ENCODE assay signal across 24 cellular contexts in the genomic region with DNA sequence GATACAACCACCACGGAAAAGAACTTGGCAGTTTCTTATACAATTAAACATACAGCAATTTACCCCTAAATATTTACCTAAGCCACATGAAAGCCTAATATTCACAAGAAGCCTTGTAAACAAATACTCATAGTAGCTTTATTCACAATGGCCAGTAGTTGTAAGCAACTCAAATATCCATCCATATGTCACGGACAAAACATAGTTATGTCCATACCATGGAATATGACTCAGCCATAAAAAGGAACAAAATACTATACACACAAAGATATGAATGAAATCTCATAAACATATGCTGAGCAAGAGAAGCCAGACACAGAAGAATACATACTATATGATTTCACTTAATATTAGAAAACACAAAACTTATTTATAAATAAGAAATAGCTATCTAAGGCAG.
"Had no signal": no experiment of that assay in that cellular context is flagged by ENCODE, and none has a peak within 500 bp of the region (broad histone marks: within the 10 kb centered on the region; RNA-seq: fewer than 3 reads in every experiment).

No MANE protein-coding gene starts in this region.

- H3K4me3 Mint-ChIP-seq: activated CD4-positive, alpha-beta memory T cell treated with anti-CD3 and anti-CD28 coated beads, Interleukin-2, amount 10 ng/mL, durations not matched to agents 7 days and 5 days; activated CD4-positive, alpha-beta T cell treated with anti-CD3 and anti-CD28 coated beads, Interleukin-2, amount 10 ng/mL, durations not matched to agents 7 days and 5 days; activated naive CD8-positive, alpha-beta T cell treated with anti-CD3 and anti-CD28 coated beads, Interleukin-2, amount 50 U/mL, for 24 hours; brain; central memory CD8-positive, alpha-beta T cell had no signal

- H3K27ac Mint-ChIP-seq: activated CD4-positive, alpha-beta memory T cell treated with anti-CD3 and anti-CD28 coated beads, Interleukin-2, amount 10 ng/mL, durations not matched to agents 7 days and 5 days; activated CD4-positive, alpha-beta T cell treated with anti-CD3 and anti-CD28 coated beads, Interleukin-2, amount 10 ng/mL, durations not matched to agents 7 days and 5 days; activated naive CD8-positive, alpha-beta T cell treated with anti-CD3 and anti-CD28 coated beads, Interleukin-2, amount 50 U/mL, for 24 hours; brain had no signal

- ATAC-seq: activated naive CD8-positive, alpha-beta T cell treated with anti-CD3 and anti-CD28 coated beads, Interleukin-2, amount 50 U/mL, for 24 hours had no signal

- DNase-seq: activated CD4-positive, alpha-beta memory T cell treated with anti-CD3 and anti-CD28 coated beads, Interleukin-2, amount 10 ng/mL, durations not matched to agents 7 days and 5 days; activated CD4-positive, alpha-beta T cell treated with anti-CD3 and anti-CD28 coated beads, Interleukin-2, amount 10 ng/mL, durations not matched to agents 7 days and 5 days; activated CD4-positive, CD25-positive, alpha-beta regulatory T cell; activated CD8-positive, alpha-beta memory T cell treated with anti-CD3 and anti-CD28 coated beads, Interleukin-2, amount 50 U/mL, for 48 hours; activated naive CD4-positive, alpha-beta T cell treated with anti-CD3 and anti-CD28 coated beads, Interleukin-2, amount 50 U/mL, for 16 hours; activated naive CD8-positive, alpha-beta T cell treated with anti-CD3 and anti-CD28 coated beads, Interleukin-2, amount 50 U/mL, for 24 hours; activated T-cell treated with anti-CD3 and anti-CD28 coated beads, Interleukin-2, amount 50 U/mL, for 1 hour; amygdala; Kasumi-1; KBM-7; NCI-H1092 treated with DMSO at 0.1 percent for 48 hours; NCI-H1417 treated with DMSO at 0.1 percent for 48 hours; NCI-H1694; NCI-H2029 treated with DMSO at 0.1 percent for 48 hours; NCI-H345; NCI-H510A; NCI-H526 treated with DMSO at 0.1 percent for 48 hours; NCI-H82; OCI-M1; SHP77 treated with DMSO at 0.1 percent for 48 hours had no signal

- FAIRE-seq: astrocyte had no signal

- H3K27ac ChIP-seq: VCaP had no signal

- H3K9me3 Mint-ChIP-seq: activated CD4-positive, alpha-beta memory T cell treated with anti-CD3 and anti-CD28 coated beads, Interleukin-2, amount 10 ng/mL, durations not matched to agents 7 days and 5 days; activated CD4-positive, alpha-beta T cell treated with anti-CD3 and anti-CD28 coated beads, Interleukin-2, amount 10 ng/mL, durations not matched to agents 7 days and 5 days; activated naive CD8-positive, alpha-beta T cell treated with anti-CD3 and anti-CD28 coated beads, Interleukin-2, amount 50 U/mL, for 24 hours; central memory CD8-positive, alpha-beta T cell had no signal

- H3K27me3 Mint-ChIP-seq: activated CD4-positive, alpha-beta memory T cell treated with anti-CD3 and anti-CD28 coated beads, Interleukin-2, amount 10 ng/mL, durations not matched to agents 7 days and 5 days; activated CD4-positive, alpha-beta T cell treated with anti-CD3 and anti-CD28 coated beads, Interleukin-2, amount 10 ng/mL, durations not matched to agents 7 days and 5 days; activated naive CD8-positive, alpha-beta T cell treated with anti-CD3 and anti-CD28 coated beads, Interleukin-2, amount 50 U/mL, for 24 hours; central memory CD8-positive, alpha-beta T cell had no signal
